21 cellular contexts compared by ENCODE assay signal in the genomic region with DNA sequence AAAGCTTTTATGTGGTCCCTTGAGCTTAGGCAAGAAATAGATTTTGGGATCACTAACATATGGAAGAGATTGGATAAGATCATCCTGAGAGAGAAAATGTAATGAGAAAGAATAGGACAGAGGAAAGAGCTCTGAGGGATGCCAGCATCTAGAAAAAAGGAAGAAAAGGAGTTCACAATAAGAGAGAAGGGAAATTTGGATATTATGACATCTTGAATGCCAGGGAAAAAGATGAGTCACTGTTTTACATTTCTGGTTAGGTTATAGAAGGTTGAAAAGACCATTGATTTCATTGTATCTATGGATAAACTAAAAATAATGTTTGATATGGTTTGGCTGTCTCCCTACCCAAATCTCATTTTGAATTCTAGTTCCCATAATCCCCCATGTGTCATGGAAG.
"Had no signal": no experiment of that assay in that cellular context is flagged by ENCODE, and none has a peak within 500 bp of the region (broad histone marks: within the 10 kb centered on the region; RNA-seq: fewer than 3 reads in every experiment).

No MANE protein-coding gene starts in this region.

- H3K4me1 ChIP-seq: adrenal gland, foreskin keratinocyte, left ventricle myocardium inferior, pancreas, psoas muscle, right atrium auricular region, spleen, vagina had no signal

- ATAC-seq: activated CD8-positive, alpha-beta T cell treated with anti-CD3 and anti-CD28 coated beads, Interleukin-2, amount 10 ng/mL, durations not matched to agents 7 days and 5 days; activated naive CD4-positive, alpha-beta T cell treated with anti-CD3 and anti-CD28 coated beads, Interleukin-2, amount 50 U/mL, for 72 hours; foreskin keratinocyte; natural killer cell; pancreas; psoas muscle had no signal

- H3K36me3 ChIP-seq: adrenal gland, left ventricle myocardium inferior, pancreas, right atrium auricular region, spleen, thoracic aorta, vagina, WERI-Rb-1 had no signal

- H3K4me3 ChIP-seq: adrenal gland, coronary artery, left ventricle myocardium inferior, pancreas, psoas muscle, right atrium auricular region, spleen, thoracic aorta, vagina had no signal

- H3K27me3 ChIP-seq: adrenal gland, foreskin keratinocyte, pancreas, right atrium auricular region, spleen, vagina had no signal

- H3K9me3 ChIP-seq: adrenal gland, left ventricle myocardium inferior, pancreas, psoas muscle, right atrium auricular region, spleen, thoracic aorta, vagina had no signal

- DNase-seq: activated CD4-positive, alpha-beta T cell treated with anti-CD3 and anti-CD28 coated beads, Interleukin-2, amount 10 ng/mL, durations not matched to agents 7 days and 5 days; activated CD4-positive, CD25-positive, alpha-beta regulatory T cell treated with anti-CD3 and anti-CD28 coated beads, Interleukin-2, amount 50 U/mL, for 72 hours; activated CD8-positive, alpha-beta T cell treated with anti-CD3 and anti-CD28 coated beads, Interleukin-2, amount 10 ng/mL, durations not matched to agents 7 days and 5 days; activated gamma-delta T cell treated with Interleukin-2 at 50 U/mL for 16 hours; adrenal gland; foreskin keratinocyte; immature natural killer cell; left ventricle myocardium inferior; midbrain; natural killer cell; pancreas; psoas muscle; spleen; stimulated activated CD4-positive, alpha-beta T cell treated with anti-CD3 and anti-CD28 coated beads, Interleukin-4, amount 100 ng/mL, for 1 hour; stimulated activated naive CD4-positive, alpha-beta T cell; WERI-Rb-1 had no signal

- H3K27ac ChIP-seq: adrenal gland, coronary artery, foreskin keratinocyte, left ventricle myocardium inferior, pancreas, psoas muscle, right atrium auricular region, spleen, thoracic aorta, vagina, WERI-Rb-1 had no signal
